ENCODE assay signal across 8 cellular contexts in genomic region chr16:70440112-70440692, GRCh38. TPM values are rescaled to one million over a fixed set of nuclear protein-coding genes. Genes with fewer than 3 reads are reported as not detected.
DNase-seq lines count a peak whose midpoint lies in the region; ATAC-seq, FAIRE-seq and TF ChIP-seq lines count a peak whose summit lies in the region.
"Not testable (repeated sequence)": the region's sequence is repeated elsewhere in the genome, so short reads cannot be mapped to it uniquely, and the experiment has no call there.

No MANE protein-coding gene starts in this region.

- H3K9me3 ChIP-seq in CD8-positive, alpha-beta T cell (ENCODE audit: low read length); IMR-90 (ENCODE audit: control insufficient read depth, insufficient read depth, low read length); PC-3 (ENCODE audit: low read length); GM12878 (replicated peaks; ENCODE audit: control insufficient read depth, insufficient read depth, low read length); hepatocyte (ENCODE audit: low read depth): not testable (repeated sequence)

- H4K20me1 ChIP-seq in IMR-90 (ENCODE audit: insufficient read depth, low read length): peaks cover 24% of the 10 kb centered on the region
- H4K20me1 ChIP-seq in PC-3 (ENCODE audit: low read length); GM12878 (ENCODE audit: control insufficient read depth, insufficient read depth); hepatocyte (ENCODE audit: insufficient read depth, poor library complexity, severe bottlenecking): not testable (repeated sequence)

- H2AK5ac ChIP-seq in IMR-90 (ENCODE audit: low read depth, low read length): peak overlapping the region; percentile 76; the same call in 1 of the 2 replicates

- not testable (repeated sequence) for H3K4me2 ChIP-seq in IMR-90 (ENCODE audit: low read depth, low read length)
- H3K4me2 ChIP-seq in PC-3 (ENCODE audit: low read length) (peak overlapping the region; percentile 99), GM12878 (ENCODE audit: control insufficient read depth, insufficient read depth) (peak overlapping the region; percentile 96), hepatocyte (peak overlapping the region; percentile 93)

- peak overlapping the region; percentile 19 for H2AFZ ChIP-seq in IMR-90 (replicated peaks; ENCODE audit: low read length, poor library complexity)
- H2AFZ ChIP-seq in PC-3 (ENCODE audit: low read length): peak overlapping the region; percentile 93
- H2AFZ ChIP-seq in GM12878 (ENCODE audit: control insufficient read depth, low read depth, low read length); hepatocyte: not testable (repeated sequence)

- H2AK9ac ChIP-seq in IMR-90 (replicated peaks; ENCODE audit: low read depth, low read length, poor library complexity): peak overlapping the region; percentile 88

- 0 out of 2 replicates have a peak overlapping the region, but pooled peaks have one; percentile 83 for H3K4ac ChIP-seq in IMR-90 (ENCODE audit: low read depth, low read length)

- H2BK120ac ChIP-seq in IMR-90 (ENCODE audit: low read depth, low read length): not testable (repeated sequence)

- H3F3A ChIP-seq in PC-3 (ENCODE audit: low read length, unreplicated experiment): not testable (repeated sequence)

- intact Hi-C loops in CD8-positive, alpha-beta T cell (cut with DNase I, micrococcal nuclease); IMR-90 (cut with micrococcal nuclease); PC-3 (cut with micrococcal nuclease); activated CD8-positive, alpha-beta T cell treated with anti-CD3 and anti-CD28 coated beads for 36 hours (cut with micrococcal nuclease); GM12878 (cut with micrococcal nuclease; ENCODE audit: unreplicated experiment): not testable (repeated sequence)

- CTCF ChIA-PET in CD8-positive, alpha-beta T cell (lab: Charles Lee): interaction anchor here (2.6 kb wide), 1 partner anchor 46 kb away, joined by 10 read pairs; no protein-coding TSS in a partner anchor
- CTCF ChIA-PET in IMR-90 (lab: Yijun Ruan, JAX); PC-3 (lab: Charles Lee): not testable (repeated sequence)
- CTCF ChIA-PET in activated CD8-positive, alpha-beta T cell treated with anti-CD3 and anti-CD28 coated beads for 36 hours (lab: Charles Lee): interaction anchor here (1.2 kb wide), 1 partner anchor 14 kb away, joined by 4 read pairs; the partner anchor contains the start of gene FCSK
- CTCF ChIA-PET in GM12878 (lab: Yijun Ruan, JAX): interaction anchor here (0.6 to 4.0 kb wide), 4 partner anchors 15 to 60 kb away, joined by 3 to 25 read pairs (median 3); partner anchors contain the start of gene FCSK

- not testable (repeated sequence) for H3K27me3 ChIP-seq in CD8-positive, alpha-beta T cell (ENCODE audit: insufficient read depth, low read length); IMR-90 (ENCODE audit: control insufficient read depth, insufficient read depth, low read length); PC-3 (ENCODE audit: low read length); GM12878 (replicated peaks in 1 of 2; ENCODE audit: control insufficient read depth in 2 of 2, insufficient read depth in 2 of 2, low read length in 1 of 2); hepatocyte

- not testable (repeated sequence) for TF ChIP-seq POLR2A in IMR-90 (IDR thresholded peaks at IDR 0.05; ENCODE audit: low read depth, low read length); GM12878 (IDR thresholded peaks at IDR 0.05; ENCODE audit: low read depth, low read length)

- H3K27me3 Mint-ChIP-seq in CD8-positive, alpha-beta T cell (ENCODE audit: low read depth); activated CD8-positive, alpha-beta T cell treated with anti-CD3 and anti-CD28 coated beads for 36 hours; nephron progenitor cell (ENCODE audit: low read depth, poor library complexity); type B pancreatic cell: not testable (repeated sequence)

- not testable (repeated sequence) for H3K9me2 ChIP-seq in PC-3 (replicated peaks; ENCODE audit: low read length); hepatocyte (replicated peaks; ENCODE audit: insufficient read depth)

- not testable (repeated sequence) for H2BK20ac ChIP-seq in IMR-90 (ENCODE audit: low read depth, low read length)

- in situ Hi-C loops in IMR-90 (cut with MboI; ENCODE audit: low sequenced_read_pairs); GM12878 (cut with MboI): not testable (repeated sequence)

- H3K79me2 ChIP-seq in PC-3 (ENCODE audit: low read length): peaks cover 21% of the 10 kb centered on the region
- H3K79me2 ChIP-seq in GM12878 (ENCODE audit: control insufficient read depth, insufficient read depth, low read length): peaks cover 35% of the 10 kb centered on the region
- peaks cover 32% of the 10 kb centered on the region for H3K79me2 ChIP-seq in hepatocyte

- H3K27ac ChIP-seq in CD8-positive, alpha-beta T cell (ENCODE audit: low read depth, low read length); IMR-90 (ENCODE audit: insufficient read depth, low read length); PC-3 (ENCODE audit: low read length); GM12878 (ENCODE audit: control insufficient read depth, insufficient read depth): not testable (repeated sequence)
- peak overlapping the region; percentile 86 for H3K27ac ChIP-seq in hepatocyte

- not testable (repeated sequence) for H3K36me3 ChIP-seq in CD8-positive, alpha-beta T cell (ENCODE audit: insufficient read depth, low read length); IMR-90 (ENCODE audit: control insufficient read depth, insufficient read depth, low read length); PC-3 (ENCODE audit: low read depth, low read length); GM12878 (ENCODE audit: control insufficient read depth in 2 of 2, insufficient read depth in 2 of 2, low read length in 1 of 2); hepatocyte (replicated peaks; ENCODE audit: insufficient read depth, low read depth)

- not testable (repeated sequence) for H3K18ac ChIP-seq in IMR-90 (ENCODE audit: low read depth, low read length)

- SMC1A ChIA-PET in GM12878 (lab: Charles Lee; ENCODE audit: uncharacterized antibody, unreplicated experiment): interaction anchor here (0.7 to 5.0 kb wide), 10 partner anchors 9 to 94 kb away, joined by 3 to 36 read pairs (median 4); partner anchors contain the start of genes DDX19A and FCSK

- not testable (repeated sequence) for H3K9me3 Mint-ChIP-seq in CD8-positive, alpha-beta T cell; activated CD8-positive, alpha-beta T cell treated with anti-CD3 and anti-CD28 coated beads for 36 hours; nephron progenitor cell; type B pancreatic cell

- FAIRE-seq in GM12878 (lab: Jason Lieb, UNC): not testable (repeated sequence)

- not testable (repeated sequence) for H3K56ac ChIP-seq in IMR-90 (ENCODE audit: extremely low read depth, insufficient read depth, low read length)

- POLR2A ChIA-PET in CD8-positive, alpha-beta T cell (lab: Charles Lee): interaction anchor here (1.1 to 3.5 kb wide), 5 partner anchors 14 to 93 kb away, joined by 4 to 23 read pairs (median 9); partner anchors contain the start of genes DDX19A and FCSK
- POLR2A ChIA-PET in IMR-90 (lab: Charles Lee; ENCODE audit: unreplicated experiment); PC-3 (lab: Charles Lee; ENCODE audit: unreplicated experiment): not testable (repeated sequence)
- POLR2A ChIA-PET in activated CD8-positive, alpha-beta T cell treated with anti-CD3 and anti-CD28 coated beads for 36 hours (lab: Charles Lee): interaction anchor here (1.0 to 3.0 kb wide), 4 partner anchors 14 to 60 kb away, joined by 3 to 23 read pairs (median 6); partner anchors contain the start of gene FCSK
- POLR2A ChIA-PET in GM12878 (lab: Charles Lee): interaction anchor here (0.8 to 4.3 kb wide), 5 partner anchors 13 to 82 kb away, joined by 3 to 30 read pairs (median 4); partner anchors contain the start of gene FCSK

- not testable (repeated sequence) for H3K14ac ChIP-seq in IMR-90 (replicated peaks; ENCODE audit: low read depth, low read length)

- not testable (repeated sequence) for H3K36me3 Mint-ChIP-seq in CD8-positive, alpha-beta T cell; activated CD8-positive, alpha-beta T cell treated with anti-CD3 and anti-CD28 coated beads for 36 hours (ENCODE audit: low read depth); nephron progenitor cell (ENCODE audit: low read depth); type B pancreatic cell

- TF ChIP-seq CTCF in CD8-positive, alpha-beta T cell (IDR thresholded peaks at IDR 0.05); IMR-90 (conservative IDR thresholded peaks at IDR 0.05; ENCODE audit: low read depth, low read length); PC-3 (conservative IDR thresholded peaks at IDR 0.05; ENCODE audit: low read depth, low read length); activated CD8-positive, alpha-beta T cell treated with anti-CD3 and anti-CD28 coated beads for 36 hours (IDR thresholded peaks at IDR 0.05); GM12878 (IDR thresholded peaks at IDR 0.05 in 2 of 3, conservative IDR thresholded peaks at IDR 0.05 in 1 of 3; ENCODE audit: control insufficient read depth in 2 of 3, extremely low read depth in 1 of 3, insufficient read depth in 1 of 3, low read depth in 3 of 3, low read length in 3 of 3); hepatocyte (IDR thresholded peaks at IDR 0.05; ENCODE audit: poor library complexity); nephron progenitor cell (IDR thresholded peaks at IDR 0.05); type B pancreatic cell (conservative IDR thresholded peaks at IDR 0.05): not testable (repeated sequence)

- peak overlapping the region; percentile 23; the same call in 1 of the 2 replicates for H3K23ac ChIP-seq in IMR-90 (ENCODE audit: low read depth, low read length)

- H3K4me3 Mint-ChIP-seq in CD8-positive, alpha-beta T cell: peak overlapping the region; percentile 94
- H3K4me3 Mint-ChIP-seq in activated CD8-positive, alpha-beta T cell treated with anti-CD3 and anti-CD28 coated beads for 36 hours: peak overlapping the region; percentile 89
- H3K4me3 Mint-ChIP-seq in nephron progenitor cell: peak overlapping the region; percentile 88
- peak overlapping the region; percentile 96 for H3K4me3 Mint-ChIP-seq in type B pancreatic cell

- BruUV-seq in IMR-90 (replicated peaks; lab: Mats Ljungman, UMichigan); PC-3 (replicated peaks; lab: Mats Ljungman, UMichigan); GM12878 (replicated peaks; lab: Mats Ljungman, UMichigan): not testable (repeated sequence)

- dilution Hi-C loops in IMR-90 (cut with HindIII; ENCODE audit: low sequenced_read_pairs, unreplicated experiment): not testable (repeated sequence)

- not testable (repeated sequence) for H3K4me3 ChIP-seq in CD8-positive, alpha-beta T cell (ENCODE audit: low read depth, low read length); IMR-90 (ENCODE audit: insufficient read depth, low read depth, low read length); PC-3 (ENCODE audit: low read length); GM12878; hepatocyte

- H3K9me1 ChIP-seq in IMR-90 (ENCODE audit: insufficient read depth, low read length): not testable (repeated sequence)

- TF ChIP-seq RAD21 in IMR-90 (IDR thresholded peaks at IDR 0.05; ENCODE audit: low read length); GM12878 (IDR thresholded peaks at IDR 0.05; ENCODE audit: insufficient read depth, low read depth, low read length): not testable (repeated sequence)

- peaks cover 3 to 32% of the 10 kb centered on the region in 2 experiments; a peak in 3 of 4 replicates for H3K79me1 ChIP-seq in IMR-90 (ENCODE audit: low read depth in 1 of 2, low read length in 2 of 2)

- H2BK15ac ChIP-seq in IMR-90 (ENCODE audit: low read depth, low read length): 0 out of 3 replicates have a peak overlapping the region, but pooled peaks have one; percentile 11

- H4K8ac ChIP-seq in IMR-90 (ENCODE audit: low read depth in 2 of 2, low read length in 2 of 2): peak overlapping the region; percentile 79 to 97; a peak in 3 of 4 replicates

- not testable (repeated sequence) for H3K9ac ChIP-seq in IMR-90 (ENCODE audit: low read depth, low read length); PC-3 (ENCODE audit: low read length); GM12878 (ENCODE audit: control insufficient read depth, insufficient read depth, low read length)

- ATAC-seq in CD8-positive, alpha-beta T cell; IMR-90 (ENCODE audit: low read depth); PC-3; activated CD8-positive, alpha-beta T cell treated with anti-CD3 and anti-CD28 coated beads for 36 hours; GM12878: not testable (repeated sequence)

- TF ChIP-seq EP300 in GM12878 (IDR thresholded peaks at IDR 0.05; ENCODE audit: borderline replicate concordance in 1 of 2, control insufficient read depth in 1 of 2, low read depth in 2 of 2, low read length in 2 of 2): not testable (repeated sequence)

- peaks cover 30% of the 10 kb centered on the region for H3K4me1 Mint-ChIP-seq in CD8-positive, alpha-beta T cell (ENCODE audit: low read depth)
- peaks cover 32% of the 10 kb centered on the region for H3K4me1 Mint-ChIP-seq in activated CD8-positive, alpha-beta T cell treated with anti-CD3 and anti-CD28 coated beads for 36 hours (ENCODE audit: low read depth)
- H3K4me1 Mint-ChIP-seq in nephron progenitor cell: peaks cover 53% of the 10 kb centered on the region
- H3K4me1 Mint-ChIP-seq in type B pancreatic cell (ENCODE audit: unreplicated experiment): peaks cover 28% of the 10 kb centered on the region

- not testable (repeated sequence) for H2BK5ac ChIP-seq in IMR-90 (ENCODE audit: low read depth, low read length, poor library complexity, severe bottlenecking)

- peak overlapping the region; percentile 89; the same call in 1 of the 2 replicates for H4K5ac ChIP-seq in IMR-90 (ENCODE audit: low read depth, low read length)

- WGBS in IMR-90 (ENCODE audit: extremely low coverage in 2 of 2, insufficient read length in 1 of 2), 2 experiments: 60% methylated on average over 2 of the region's 10 CpGs; no CpG with 5 or more reads in 1 of the 2 experiments
- 82% methylated on average over 10 of the region's 10 CpGs for WGBS in GM12878 (ENCODE audit: insufficient coverage, insufficient replicate concordance, low lambda C conversion rate, missing lambda C conversion rate)
- WGBS in hepatocyte (ENCODE audit: low lambda C conversion rate, missing lambda C conversion rate): 60% methylated on average over 10 of the region's 10 CpGs

- H3K27ac Mint-ChIP-seq in CD8-positive, alpha-beta T cell; activated CD8-positive, alpha-beta T cell treated with anti-CD3 and anti-CD28 coated beads for 36 hours: not testable (repeated sequence)
- H3K27ac Mint-ChIP-seq in nephron progenitor cell: peak overlapping the region; percentile 57
- H3K27ac Mint-ChIP-seq in type B pancreatic cell: peak overlapping the region; percentile 11

- DNase-seq in CD8-positive, alpha-beta T cell; IMR-90; PC-3; activated CD8-positive, alpha-beta T cell treated with anti-CD3 and anti-CD28 coated beads for 36 hours; GM12878 (ENCODE audit: low read depth, low spot score); hepatocyte (ENCODE audit: low spot score); nephron progenitor cell; type B pancreatic cell (ENCODE audit: extremely low spot score, unreplicated experiment): not testable (repeated sequence)

- peaks cover 28% of the 10 kb centered on the region for H3K4me1 ChIP-seq in CD8-positive, alpha-beta T cell (ENCODE audit: insufficient read depth, low read length)
- H3K4me1 ChIP-seq in IMR-90 (ENCODE audit: control insufficient read depth, insufficient read depth, low read length); GM12878 (ENCODE audit: control insufficient read depth, insufficient read depth, low read length): not testable (repeated sequence)
- H3K4me1 ChIP-seq in PC-3 (ENCODE audit: insufficient read depth, low read length): peaks cover 15% of the 10 kb centered on the region
- peaks cover 34% of the 10 kb centered on the region for H3K4me1 ChIP-seq in hepatocyte (ENCODE audit: insufficient read depth)

- not testable (repeated sequence) for H4K91ac ChIP-seq in IMR-90 (ENCODE audit: insufficient read depth, low read depth, low read length)

- RAD21 ChIA-PET in GM12878 (lab: Charles Lee; ENCODE audit: unreplicated experiment): interaction anchor here (0.8 to 2.0 kb wide), 6 partner anchors 11 to 60 kb away, joined by 3 to 7 read pairs (median 5); no protein-coding TSS in a partner anchor

RNA-seq across cellular contexts. Expression of gene ST3GAL2, which starts 1.3 kb away (rescaled TPM):
- 1 to 10 TPM; 5.6 to 6.1 TPM for total RNA-seq in CD8-positive, alpha-beta T cell
- total RNA-seq in IMR-90 (2012; rRNA removed): 16.4 and 17.4 TPM in 2 replicates
- polyA plus RNA-seq in IMR-90 (2012; rRNA removed): 17.7 and 18.3 TPM in 2 replicates
- polyA plus RNA-seq in IMR-90 (2012; cell fraction: cytosol; rRNA removed): 13.0 and 21.7 TPM in 2 replicates
- 13.5 and 18.2 TPM in 2 replicates for polyA plus RNA-seq in IMR-90 (2012; cell fraction: nucleus; rRNA removed; ENCODE audit: low replicate concordance)
- total RNA-seq in PC-3 (2014; rRNA removed): 9.3 and 9.8 TPM in 2 replicates
- 10 to 100 TPM; 13.2 to 19.0 TPM for total RNA-seq in activated CD8-positive, alpha-beta T cell treated with anti-CD3 and anti-CD28 coated beads for 36 hours
- total RNA-seq in GM12878 (2013; cell fraction: nucleolus; rRNA removed): 143 and 167 TPM in 2 replicates
- total RNA-seq in GM12878 (2014; rRNA removed): 40.2 and 43.7 TPM in 2 replicates
- 22.7 and 28.4 TPM in 2 replicates for total RNA-seq in GM12878 (2014; rRNA removed; fragmentation: Illumina TruSeq; extraction: Trizol)
- 61.7 and 66.7 TPM in 2 replicates for total RNA-seq in GM12878 (2021)
- polyA plus RNA-seq in GM12878 (2011; ENCODE audit: low read depth): 8.7 TPM
- polyA plus RNA-seq in GM12878 (2011; rRNA removed): 20.7 and 29.7 TPM in 2 replicates
- polyA plus RNA-seq in GM12878 (2011; cell fraction: cytosol; rRNA removed): 35.3 and 44.9 TPM in 2 replicates
- 23.2 and 29.6 TPM in 2 replicates for polyA plus RNA-seq in GM12878 (2011; cell fraction: nucleus; rRNA removed)
- polyA plus RNA-seq in GM12878 (2012): 35.0 and 38.4 TPM in 2 replicates
- polyA plus RNA-seq in GM12878 (2014; fragmentation: Illumina TruSeq; extraction: Trizol): 4.9 and 15.5 TPM in 2 replicates
- polyA plus RNA-seq in GM12878 (2014; fragmentation: Nextera tagmentation; extraction: Ambion mirVana): 1 to 10 TPM in 1 of 2 experiments, under 1 TPM in 1; 0.95 to 1.4 TPM
- 39.5 and 49.8 TPM in 2 replicates for polyA plus RNA-seq in GM12878 (2014; rRNA removed)
- 10 to 100 TPM; 10.5 to 23.4 TPM for polyA plus RNA-seq in GM12878 (2016; fragmentation: Nextera tagmentation; extraction: Ambion mirVana)
- 68.2 and 127 TPM in 2 replicates for polyA minus RNA-seq in GM12878 (2011; rRNA and poly(A)+ RNA removed)
- 39.0 and 49.5 TPM in 2 replicates for polyA minus RNA-seq in GM12878 (2011; cell fraction: cytosol; rRNA and poly(A)+ RNA removed)
- polyA minus RNA-seq in GM12878 (2011; cell fraction: nucleus; rRNA and poly(A)+ RNA removed): 38.8 and 58.4 TPM in 2 replicates
- total RNA-seq in hepatocyte: 24.2 and 29.2 TPM in 2 replicates
- 20.8 and 25.6 TPM in 2 replicates for polyA plus RNA-seq in hepatocyte
- 8.5 and 37.2 TPM in 2 replicates for total RNA-seq in type B pancreatic cell (ENCODE audit: low replicate concordance)

RNA-seq across cellular contexts. Expression of gene FCSK, which starts 14.2 kb away (rescaled TPM):
- total RNA-seq in CD8-positive, alpha-beta T cell: 10 to 100 TPM; 17.8 to 18.2 TPM
- total RNA-seq in IMR-90 (2012; rRNA removed) (5.3 and 6.1 TPM in 2 replicates), PC-3 (2014; rRNA removed) (9.7 and 11.7 TPM in 2 replicates), GM12878 (2014; rRNA removed) (12.9 and 13.5 TPM in 2 replicates), GM12878 (2014; rRNA removed; fragmentation: Illumina TruSeq; extraction: Trizol) (5.0 and 5.4 TPM in 2 replicates), GM12878 (2021) (17.6 and 18.7 TPM in 2 replicates), hepatocyte (13.3 and 25.9 TPM in 2 replicates), type B pancreatic cell (ENCODE audit: low replicate concordance) (19.5 and 23.9 TPM in 2 replicates)
- polyA plus RNA-seq in IMR-90 (2012; rRNA removed) (7.2 and 8.3 TPM in 2 replicates), GM12878 (2011; rRNA removed) (5.1 and 9.5 TPM in 2 replicates), GM12878 (2014; fragmentation: Illumina TruSeq; extraction: Trizol) (2.8 and 6.2 TPM in 2 replicates), GM12878 (2014; fragmentation: Nextera tagmentation; extraction: Ambion mirVana) (1 to 10 TPM in 1 of 2 experiments, under 1 TPM in 1; 0.60 to 1.5 TPM), GM12878 (2014; rRNA removed) (13.6 and 15.7 TPM in 2 replicates), GM12878 (2016; fragmentation: Nextera tagmentation; extraction: Ambion mirVana) (1 to 10 TPM; 5.8 to 8.5 TPM), hepatocyte (12.1 and 15.7 TPM in 2 replicates)
- 2.9 and 5.1 TPM in 2 replicates for polyA plus RNA-seq in IMR-90 (2012; cell fraction: cytosol; rRNA removed)
- 37.1 and 78.4 TPM in 2 replicates for polyA plus RNA-seq in IMR-90 (2012; cell fraction: nucleus; rRNA removed; ENCODE audit: low replicate concordance)
- 10 to 100 TPM; 11.0 to 11.1 TPM for total RNA-seq in activated CD8-positive, alpha-beta T cell treated with anti-CD3 and anti-CD28 coated beads for 36 hours
- 54.6 and 60.5 TPM in 2 replicates for total RNA-seq in GM12878 (2013; cell fraction: nucleolus; rRNA removed)
- polyA plus RNA-seq in GM12878 (2011; ENCODE audit: low read depth): 6.8 TPM
- polyA plus RNA-seq in GM12878 (2011; cell fraction: cytosol; rRNA removed): 9.9 and 11.6 TPM in 2 replicates
- polyA plus RNA-seq in GM12878 (2011; cell fraction: nucleus; rRNA removed): 60.0 and 67.4 TPM in 2 replicates
- 8.0 and 8.3 TPM in 2 replicates for polyA plus RNA-seq in GM12878 (2012)
- 5.4 and 12.7 TPM in 2 replicates for polyA minus RNA-seq in GM12878 (2011; rRNA and poly(A)+ RNA removed)
- 4.7 and 6.3 TPM in 2 replicates for polyA minus RNA-seq in GM12878 (2011; cell fraction: cytosol; rRNA and poly(A)+ RNA removed)
- 12.7 and 17.6 TPM in 2 replicates for polyA minus RNA-seq in GM12878 (2011; cell fraction: nucleus; rRNA and poly(A)+ RNA removed)
